ENCODE assay signal across 11 cellular contexts in the genomic region with DNA sequence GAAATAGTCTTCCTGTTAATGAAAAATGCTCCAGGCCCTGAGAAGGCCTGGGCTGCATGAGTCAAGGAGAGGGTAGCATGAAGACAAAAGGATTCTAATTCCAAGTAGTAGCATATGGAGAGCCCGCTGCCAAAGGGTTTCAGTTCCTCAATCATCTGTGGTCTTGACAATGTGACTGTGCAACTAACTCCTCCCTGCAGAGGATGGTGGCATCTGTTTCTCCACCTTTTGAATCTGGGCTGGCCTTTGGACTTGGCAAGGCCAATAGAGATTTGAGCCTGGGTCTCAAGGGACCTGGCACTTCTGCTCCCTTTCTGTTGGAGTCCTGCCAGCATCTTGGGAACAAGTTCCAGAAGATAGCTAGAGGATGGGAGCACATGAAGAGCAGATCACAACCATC. TPM values are rescaled to one million over a fixed set of nuclear protein-coding genes. Genes with fewer than 3 reads are reported as not detected.
A peak's percentile ranks its signal among the peaks of the same experiment; 100 is the strongest.
DNase-seq lines count a peak whose midpoint lies in the region; ATAC-seq lines count a peak whose summit lies in the region.
"Had no signal": no experiment of that assay in that cellular context is flagged by ENCODE, and none has a peak within 500 bp of the region (broad histone marks: within the 10 kb centered on the region; RNA-seq: fewer than 3 reads in every experiment).

No MANE protein-coding gene starts in this region.

- intact Hi-C loops in sciatic nerve (cut with DNase I): no loop called here

- ATAC-seq in GM19463 (IDR thresholded peaks at IDR 0.05; ENCODE audit: unreplicated experiment) (peak; percentile 66), sciatic nerve (peak; percentile 50)
- ATAC-seq in stimulated activated effector memory CD8-positive, alpha-beta T cell treated with anti-CD3 and anti-CD28 coated beads, Interleukin-12 subunit alpha, Interleukin-12 subunit beta, amount 100 ng/mL, for 72 hours: no peak

- DNase-seq in KG1 (lab: John Stamatoyannopoulos, UW): peak; percentile 8
- peak; percentile 34 for DNase-seq in SKM-1 (lab: John Stamatoyannopoulos, UW; ENCODE audit: unreplicated experiment)
- no peak for DNase-seq in sciatic nerve (ENCODE audit: low spot score)
- DNase-seq in T-helper 9 cell: no peak
- no peak for DNase-seq in stimulated activated effector memory CD8-positive, alpha-beta T cell treated with anti-CD3 and anti-CD28 coated beads, Interleukin-12 subunit alpha, Interleukin-12 subunit beta, amount 100 ng/mL, for 72 hours (ENCODE audit: low spot score in 2 of 2)
- no peak for DNase-seq in DMS53 treated with DMSO at 0.1 percent for 48 hours (lab: John Stamatoyannopoulos, UW; ENCODE audit: unreplicated experiment)
- DNase-seq: central memory CD4-positive, alpha-beta T cell; HCEC 1CT; WERI-Rb-1 had no signal

- no peak overlapping the region for H3K27ac Mint-ChIP-seq in stimulated activated effector memory CD8-positive, alpha-beta T cell treated with anti-CD3 and anti-CD28 coated beads, Interleukin-12 subunit alpha, Interleukin-12 subunit beta, amount 100 ng/mL, for 72 hours

- H3K4me1 Mint-ChIP-seq in stimulated activated effector memory CD8-positive, alpha-beta T cell treated with anti-CD3 and anti-CD28 coated beads, Interleukin-12 subunit alpha, Interleukin-12 subunit beta, amount 100 ng/mL, for 72 hours: no peaks in the 10 kb centered on the region

- H3K36me3 Mint-ChIP-seq in stimulated activated effector memory CD8-positive, alpha-beta T cell treated with anti-CD3 and anti-CD28 coated beads, Interleukin-12 subunit alpha, Interleukin-12 subunit beta, amount 100 ng/mL, for 72 hours: no peaks in the 10 kb centered on the region

- H3K4me3 Mint-ChIP-seq in stimulated activated effector memory CD8-positive, alpha-beta T cell treated with anti-CD3 and anti-CD28 coated beads, Interleukin-12 subunit alpha, Interleukin-12 subunit beta, amount 100 ng/mL, for 72 hours: no peak overlapping the region

- H3K9me3 Mint-ChIP-seq in stimulated activated effector memory CD8-positive, alpha-beta T cell treated with anti-CD3 and anti-CD28 coated beads, Interleukin-12 subunit alpha, Interleukin-12 subunit beta, amount 100 ng/mL, for 72 hours: peaks cover 3% of the 10 kb centered on the region

RNA-seq across cellular contexts. Expression of gene ANKEF1, which starts 35.1 kb away (rescaled TPM):
- total RNA-seq in sciatic nerve: 1.6 TPM
- total RNA-seq: myocyte had no signal

Comparison
In these comparisons a context has a peak if more than half of its experiments do, and no peak if none do; other contexts are left out.
1. DNase-seq: peak in KG1 (single experiment) and SKM-1 (single experiment); none in sciatic nerve (single experiment), T-helper 9 cell (single experiment), stimulated activated effector memory CD8-positive, alpha-beta T cell treated with anti-CD3 and anti-CD28 coated beads, Interleukin-12 subunit alpha, Interleukin-12 subunit beta, amount 100 ng/mL, for 72 hours (0 of 2) and DMS53 treated with DMSO at 0.1 percent for 48 hours (single experiment).